ENCODE assay signal across 1 cellular context in the genomic region with DNA sequence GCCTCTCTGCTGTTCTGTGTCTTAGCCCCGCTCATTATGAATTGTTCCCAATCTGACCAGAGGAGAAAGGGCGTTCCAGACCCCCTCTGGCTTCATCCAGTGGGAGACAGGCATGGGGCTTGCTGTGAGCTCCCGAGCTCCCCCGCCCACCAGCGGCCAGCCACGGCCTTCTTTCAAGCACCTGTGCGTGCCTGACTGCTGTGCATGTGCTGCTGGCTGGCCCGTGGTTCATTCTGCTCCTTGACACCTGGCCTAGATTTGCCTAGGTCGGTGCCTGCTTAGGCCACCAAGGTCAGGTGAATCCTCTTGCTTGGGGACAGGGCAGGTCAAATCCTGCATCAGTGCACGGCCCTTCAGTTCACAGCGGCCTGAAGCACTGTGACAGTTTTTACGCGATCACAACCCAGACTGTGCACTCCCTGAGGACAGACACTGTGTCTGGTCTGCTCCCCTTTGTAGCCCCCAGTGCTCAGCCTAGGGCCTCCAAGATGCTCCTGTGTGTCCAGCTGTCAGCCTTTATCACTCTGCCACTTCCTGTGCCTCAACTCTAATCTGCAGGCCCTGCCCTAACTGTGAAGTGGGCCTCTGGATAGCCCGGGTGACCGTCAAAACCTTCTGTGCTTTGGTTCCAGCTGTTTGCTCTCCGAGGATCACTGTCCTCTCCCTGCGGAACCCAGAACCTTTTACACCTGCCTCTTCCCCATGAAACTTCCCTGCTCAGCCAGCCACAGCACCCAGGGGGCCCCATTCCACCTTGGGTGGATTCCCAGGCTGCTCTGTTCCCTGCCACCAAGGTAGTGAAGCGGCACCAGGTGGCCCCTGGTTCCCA.
TF ChIP-seq lines count a peak whose summit lies in the region.

No MANE protein-coding gene starts in this region.

TF ChIP-seq in HepG2, 621 proteins besides CTCF, POLR2A, EP300 and RAD21 (continued from another document and continues in another):
- TF ChIP-seq, protein P1, sequence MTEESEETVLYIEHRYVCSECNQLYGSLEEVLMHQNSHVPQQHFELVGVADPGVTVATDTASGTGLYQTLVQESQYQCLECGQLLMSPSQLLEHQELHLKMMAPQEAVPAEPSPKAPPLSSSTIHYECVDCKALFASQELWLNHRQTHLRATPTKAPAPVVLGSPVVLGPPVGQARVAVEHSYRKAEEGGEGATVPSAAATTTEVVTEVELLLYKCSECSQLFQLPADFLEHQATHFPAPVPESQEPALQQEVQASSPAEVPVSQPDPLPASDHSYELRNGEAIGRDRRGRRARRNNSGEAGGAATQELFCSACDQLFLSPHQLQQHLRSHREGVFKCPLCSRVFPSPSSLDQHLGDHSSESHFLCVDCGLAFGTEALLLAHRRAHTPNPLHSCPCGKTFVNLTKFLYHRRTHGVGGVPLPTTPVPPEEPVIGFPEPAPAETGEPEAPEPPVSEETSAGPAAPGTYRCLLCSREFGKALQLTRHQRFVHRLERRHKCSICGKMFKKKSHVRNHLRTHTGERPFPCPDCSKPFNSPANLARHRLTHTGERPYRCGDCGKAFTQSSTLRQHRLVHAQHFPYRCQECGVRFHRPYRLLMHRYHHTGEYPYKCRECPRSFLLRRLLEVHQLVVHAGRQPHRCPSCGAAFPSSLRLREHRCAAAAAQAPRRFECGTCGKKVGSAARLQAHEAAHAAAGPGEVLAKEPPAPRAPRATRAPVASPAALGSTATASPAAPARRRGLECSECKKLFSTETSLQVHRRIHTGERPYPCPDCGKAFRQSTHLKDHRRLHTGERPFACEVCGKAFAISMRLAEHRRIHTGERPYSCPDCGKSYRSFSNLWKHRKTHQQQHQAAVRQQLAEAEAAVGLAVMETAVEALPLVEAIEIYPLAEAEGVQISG (CRISPR knock-in tag; IDR thresholded peaks at IDR 0.05) = no peak; the same call in 1 of the 2 replicates
- no peak for TF ChIP-seq NCOA5 (CRISPR knock-in tag; IDR thresholded peaks at IDR 0.05)
- TF ChIP-seq, protein P2, sequence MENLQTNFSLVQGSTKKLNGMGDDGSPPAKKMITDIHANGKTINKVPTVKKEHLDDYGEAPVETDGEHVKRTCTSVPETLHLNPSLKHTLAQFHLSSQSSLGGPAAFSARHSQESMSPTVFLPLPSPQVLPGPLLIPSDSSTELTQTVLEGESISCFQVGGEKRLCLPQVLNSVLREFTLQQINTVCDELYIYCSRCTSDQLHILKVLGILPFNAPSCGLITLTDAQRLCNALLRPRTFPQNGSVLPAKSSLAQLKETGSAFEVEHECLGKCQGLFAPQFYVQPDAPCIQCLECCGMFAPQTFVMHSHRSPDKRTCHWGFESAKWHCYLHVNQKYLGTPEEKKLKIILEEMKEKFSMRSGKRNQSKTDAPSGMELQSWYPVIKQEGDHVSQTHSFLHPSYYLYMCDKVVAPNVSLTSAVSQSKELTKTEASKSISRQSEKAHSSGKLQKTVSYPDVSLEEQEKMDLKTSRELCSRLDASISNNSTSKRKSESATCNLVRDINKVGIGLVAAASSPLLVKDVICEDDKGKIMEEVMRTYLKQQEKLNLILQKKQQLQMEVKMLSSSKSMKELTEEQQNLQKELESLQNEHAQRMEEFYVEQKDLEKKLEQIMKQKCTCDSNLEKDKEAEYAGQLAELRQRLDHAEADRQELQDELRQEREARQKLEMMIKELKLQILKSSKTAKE (CRISPR knock-in tag; IDR thresholded peaks at IDR 0.05; ENCODE audit: borderline replicate concordance) = no peak
- TF ChIP-seq CHD2 (IDR thresholded peaks at IDR 0.05; ENCODE audit: low read depth, low read length) = no peak
- no peak for TF ChIP-seq ZNF558 (CRISPR knock-in tag; IDR thresholded peaks at IDR 0.05; ENCODE audit: borderline replicate concordance)
- TF ChIP-seq SP4 (CRISPR knock-in tag; IDR thresholded peaks at IDR 0.05) = no peak
- 0 out of 2 replicates have a peak, but pooled peaks have one; percentile 14 for TF ChIP-seq HOXA3 (CRISPR knock-in tag; IDR thresholded peaks at IDR 0.05)
- TF ChIP-seq ZNF10 (CRISPR knock-in tag; IDR thresholded peaks at IDR 0.05; ENCODE audit: borderline replicate concordance, low read depth) = no peak
- no peak for TF ChIP-seq ZNF446 (CRISPR knock-in tag; IDR thresholded peaks at IDR 0.05)
- no peak for TF ChIP-seq PHF5A (CRISPR knock-in tag; IDR thresholded peaks at IDR 0.05; ENCODE audit: low read depth, unreplicated experiment)
- TF ChIP-seq HIVEP1 (CRISPR knock-in tag; IDR thresholded peaks at IDR 0.05) = peak; percentile 69; the same call in 1 of the 2 replicates
- no peak for TF ChIP-seq CAMTA2 (CRISPR knock-in tag; IDR thresholded peaks at IDR 0.05; ENCODE audit: borderline replicate concordance)
- no peak for TF ChIP-seq ZNF562 (CRISPR knock-in tag; IDR thresholded peaks at IDR 0.05; ENCODE audit: borderline replicate concordance)
- TF ChIP-seq ZNF460 (CRISPR knock-in tag; IDR thresholded peaks at IDR 0.05; ENCODE audit: borderline replicate concordance) = no peak
- TF ChIP-seq ZNF263 (CRISPR knock-in tag; IDR thresholded peaks at IDR 0.05) = no peak
- TF ChIP-seq NFYB (CRISPR knock-in tag; IDR thresholded peaks at IDR 0.05) = no peak
- no peak for TF ChIP-seq YEATS2 (CRISPR knock-in tag; IDR thresholded peaks at IDR 0.05; ENCODE audit: borderline replicate concordance)
- TF ChIP-seq TAF15 (IDR thresholded peaks at IDR 0.05; ENCODE audit: low read depth, low read length, poor library complexity, severe bottlenecking) = no peak
- peak; percentile 55; the same call in 1 of the 2 replicates for TF ChIP-seq ZFP36L1 (CRISPR knock-in tag; IDR thresholded peaks at IDR 0.05)
- TF ChIP-seq ETV6 (CRISPR knock-in tag; conservative IDR thresholded peaks at IDR 0.05) = no peak
- TF ChIP-seq KDM1A (CRISPR knock-in tag; IDR thresholded peaks at IDR 0.05) = no peak
- TF ChIP-seq, protein P3, sequence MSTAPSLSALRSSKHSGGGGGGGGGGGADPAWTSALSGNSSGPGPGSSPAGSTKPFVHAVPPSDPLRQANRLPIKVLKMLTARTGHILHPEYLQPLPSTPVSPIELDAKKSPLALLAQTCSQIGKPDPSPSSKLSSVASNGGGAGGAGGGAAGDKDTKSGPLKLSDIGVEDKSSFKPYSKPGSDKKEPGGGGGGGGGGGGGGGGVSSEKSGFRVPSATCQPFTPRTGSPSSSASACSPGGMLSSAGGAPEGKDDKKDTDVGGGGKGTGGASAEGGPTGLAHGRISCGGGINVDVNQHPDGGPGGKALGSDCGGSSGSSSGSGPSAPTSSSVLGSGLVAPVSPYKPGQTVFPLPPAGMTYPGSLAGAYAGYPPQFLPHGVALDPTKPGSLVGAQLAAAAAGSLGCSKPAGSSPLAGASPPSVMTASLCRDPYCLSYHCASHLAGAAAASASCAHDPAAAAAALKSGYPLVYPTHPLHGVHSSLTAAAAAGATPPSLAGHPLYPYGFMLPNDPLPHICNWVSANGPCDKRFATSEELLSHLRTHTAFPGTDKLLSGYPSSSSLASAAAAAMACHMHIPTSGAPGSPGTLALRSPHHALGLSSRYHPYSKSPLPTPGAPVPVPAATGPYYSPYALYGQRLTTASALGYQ (CRISPR knock-in tag; IDR thresholded peaks at IDR 0.05) = no peak
- no peak for TF ChIP-seq PRMT3 (CRISPR knock-in tag; IDR thresholded peaks at IDR 0.05; ENCODE audit: borderline replicate concordance, low read depth)
- no peak for TF ChIP-seq RAD51 (IDR thresholded peaks at IDR 0.05; ENCODE audit: borderline replicate concordance)
- TF ChIP-seq, protein P4, sequence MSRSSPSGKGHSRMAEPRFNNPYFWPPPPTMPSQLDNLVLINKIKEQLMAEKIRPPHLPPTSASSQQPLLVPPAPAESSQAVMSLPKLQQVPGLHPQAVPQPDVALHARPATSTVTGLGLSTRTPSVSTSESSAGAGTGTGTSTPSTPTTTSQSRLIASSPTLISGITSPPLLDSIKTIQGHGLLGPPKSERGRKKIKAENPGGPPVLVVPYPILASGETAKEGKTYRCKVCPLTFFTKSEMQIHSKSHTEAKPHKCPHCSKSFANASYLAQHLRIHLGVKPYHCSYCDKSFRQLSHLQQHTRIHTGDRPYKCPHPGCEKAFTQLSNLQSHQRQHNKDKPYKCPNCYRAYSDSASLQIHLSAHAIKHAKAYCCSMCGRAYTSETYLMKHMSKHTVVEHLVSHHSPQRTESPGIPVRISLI (CRISPR knock-in tag; IDR thresholded peaks at IDR 0.05; ENCODE audit: borderline replicate concordance) = no peak
- TF ChIP-seq, protein P5, sequence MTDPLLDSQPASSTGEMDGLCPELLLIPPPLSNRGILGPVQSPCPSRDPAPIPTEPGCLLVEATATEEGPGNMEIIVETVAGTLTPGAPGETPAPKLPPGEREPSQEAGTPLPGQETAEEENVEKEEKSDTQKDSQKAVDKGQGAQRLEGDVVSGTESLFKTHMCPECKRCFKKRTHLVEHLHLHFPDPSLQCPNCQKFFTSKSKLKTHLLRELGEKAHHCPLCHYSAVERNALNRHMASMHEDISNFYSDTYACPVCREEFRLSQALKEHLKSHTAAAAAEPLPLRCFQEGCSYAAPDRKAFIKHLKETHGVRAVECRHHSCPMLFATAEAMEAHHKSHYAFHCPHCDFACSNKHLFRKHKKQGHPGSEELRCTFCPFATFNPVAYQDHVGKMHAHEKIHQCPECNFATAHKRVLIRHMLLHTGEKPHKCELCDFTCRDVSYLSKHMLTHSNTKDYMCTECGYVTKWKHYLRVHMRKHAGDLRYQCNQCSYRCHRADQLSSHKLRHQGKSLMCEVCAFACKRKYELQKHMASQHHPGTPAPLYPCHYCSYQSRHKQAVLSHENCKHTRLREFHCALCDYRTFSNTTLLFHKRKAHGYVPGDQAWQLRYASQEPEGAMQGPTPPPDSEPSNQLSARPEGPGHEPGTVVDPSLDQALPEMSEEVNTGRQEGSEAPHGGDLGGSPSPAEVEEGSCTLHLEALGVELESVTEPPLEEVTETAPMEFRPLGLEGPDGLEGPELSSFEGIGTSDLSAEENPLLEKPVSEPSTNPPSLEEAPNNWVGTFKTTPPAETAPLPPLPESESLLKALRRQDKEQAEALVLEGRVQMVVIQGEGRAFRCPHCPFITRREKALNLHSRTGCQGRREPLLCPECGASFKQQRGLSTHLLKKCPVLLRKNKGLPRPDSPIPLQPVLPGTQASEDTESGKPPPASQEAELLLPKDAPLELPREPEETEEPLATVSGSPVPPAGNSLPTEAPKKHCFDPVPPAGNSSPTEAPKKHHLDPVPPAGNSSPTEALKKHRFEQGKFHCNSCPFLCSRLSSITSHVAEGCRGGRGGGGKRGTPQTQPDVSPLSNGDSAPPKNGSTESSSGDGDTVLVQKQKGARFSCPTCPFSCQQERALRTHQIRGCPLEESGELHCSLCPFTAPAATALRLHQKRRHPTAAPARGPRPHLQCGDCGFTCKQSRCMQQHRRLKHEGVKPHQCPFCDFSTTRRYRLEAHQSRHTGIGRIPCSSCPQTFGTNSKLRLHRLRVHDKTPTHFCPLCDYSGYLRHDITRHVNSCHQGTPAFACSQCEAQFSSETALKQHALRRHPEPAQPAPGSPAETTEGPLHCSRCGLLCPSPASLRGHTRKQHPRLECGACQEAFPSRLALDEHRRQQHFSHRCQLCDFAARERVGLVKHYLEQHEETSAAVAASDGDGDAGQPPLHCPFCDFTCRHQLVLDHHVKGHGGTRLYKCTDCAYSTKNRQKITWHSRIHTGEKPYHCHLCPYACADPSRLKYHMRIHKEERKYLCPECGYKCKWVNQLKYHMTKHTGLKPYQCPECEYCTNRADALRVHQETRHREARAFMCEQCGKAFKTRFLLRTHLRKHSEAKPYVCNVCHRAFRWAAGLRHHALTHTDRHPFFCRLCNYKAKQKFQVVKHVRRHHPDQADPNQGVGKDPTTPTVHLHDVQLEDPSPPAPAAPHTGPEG (CRISPR knock-in tag; IDR thresholded peaks at IDR 0.05) = no peak
- TF ChIP-seq, protein P6, sequence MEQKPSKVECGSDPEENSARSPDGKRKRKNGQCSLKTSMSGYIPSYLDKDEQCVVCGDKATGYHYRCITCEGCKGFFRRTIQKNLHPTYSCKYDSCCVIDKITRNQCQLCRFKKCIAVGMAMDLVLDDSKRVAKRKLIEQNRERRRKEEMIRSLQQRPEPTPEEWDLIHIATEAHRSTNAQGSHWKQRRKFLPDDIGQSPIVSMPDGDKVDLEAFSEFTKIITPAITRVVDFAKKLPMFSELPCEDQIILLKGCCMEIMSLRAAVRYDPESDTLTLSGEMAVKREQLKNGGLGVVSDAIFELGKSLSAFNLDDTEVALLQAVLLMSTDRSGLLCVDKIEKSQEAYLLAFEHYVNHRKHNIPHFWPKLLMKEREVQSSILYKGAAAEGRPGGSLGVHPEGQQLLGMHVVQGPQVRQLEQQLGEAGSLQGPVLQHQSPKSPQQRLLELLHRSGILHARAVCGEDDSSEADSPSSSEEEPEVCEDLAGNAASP (CRISPR knock-in tag; IDR thresholded peaks at IDR 0.05; ENCODE audit: borderline replicate concordance) = no peak
- no peak for TF ChIP-seq ZNF652 (CRISPR knock-in tag; IDR thresholded peaks at IDR 0.05; ENCODE audit: borderline replicate concordance, low read depth)
